11 cellular contexts compared by ENCODE assay signal in genomic region chr19:7415163-7415856, GRCh38.
DNase-seq lines count a peak whose midpoint lies in the region; ATAC-seq and TF ChIP-seq lines count a peak whose summit lies in the region.
"Had no signal": no experiment of that assay in that cellular context is flagged by ENCODE, and none has a peak within 500 bp of the region (broad histone marks: within the 10 kb centered on the region; RNA-seq: fewer than 3 reads in every experiment).

No MANE protein-coding gene starts in this region.

- H3K36me3 ChIP-seq in thyroid gland = no peaks in the 10 kb centered on the region

- peaks cover 9 to 15% of the 10 kb centered on the region in 2 donors for H3K4me1 ChIP-seq in thyroid gland

- POLR2A ChIA-PET in activated CD8-positive, alpha-beta T cell treated with anti-CD3 and anti-CD28 coated beads for 36 hours (lab: Charles Lee) = no interaction called here
- POLR2A ChIA-PET in activated CD8-positive, alpha-beta T cell treated with anti-CD3 and anti-CD28 coated beads, Interleukin-2, amount 10 ng/mL, durations not matched to agents 7 days and 5 days (lab: Charles Lee) = no interaction called here

- H3K27me3 ChIP-seq in thyroid gland = no peaks in the 10 kb centered on the region
- H3K27me3 ChIP-seq: dorsolateral prefrontal cortex had no signal

- no peak for DNase-seq in activated CD8-positive, alpha-beta T cell treated with anti-CD3 and anti-CD28 coated beads for 36 hours
- no peak for DNase-seq in activated CD8-positive, alpha-beta T cell treated with anti-CD3 and anti-CD28 coated beads, Interleukin-2, amount 10 ng/mL, durations not matched to agents 7 days and 5 days
- DNase-seq in astrocyte of the hippocampus (ENCODE audit: low read depth, low spot score) (peak; percentile 92), left lobe of liver (ENCODE audit: low spot score) (no peak), thyroid gland (peak; percentile 64 to 71), RPMI8226 (no peak), medulla oblongata (ENCODE audit: extremely low spot score) (no peak)
- DNase-seq: activated CD4-positive, alpha-beta T cell treated with anti-CD3 and anti-CD28 coated beads for 4 hours had no signal

- H3K27ac Mint-ChIP-seq in activated CD8-positive, alpha-beta T cell treated with anti-CD3 and anti-CD28 coated beads for 36 hours = peak overlapping the region; percentile 52
- H3K27ac Mint-ChIP-seq in activated CD8-positive, alpha-beta T cell treated with anti-CD3 and anti-CD28 coated beads, Interleukin-2, amount 10 ng/mL, durations not matched to agents 7 days and 5 days = no peak overlapping the region
- no peak overlapping the region for H3K27ac Mint-ChIP-seq in stimulated activated memory B cell treated with anti-CD40 and anti-IgM and Interleukin-4, amounts not matched to agents 10 μg/mL and 1 μg/mL and 100 μg/mL, for 72 hours

- H3K9me3 ChIP-seq in thyroid gland = no peaks in the 10 kb centered on the region

- TF ChIP-seq POLR2A in thyroid gland (IDR thresholded peaks at IDR 0.05) = no peak

- no peak overlapping the region for H3K4me3 Mint-ChIP-seq in activated CD8-positive, alpha-beta T cell treated with anti-CD3 and anti-CD28 coated beads for 36 hours
- H3K4me3 Mint-ChIP-seq in activated CD8-positive, alpha-beta T cell treated with anti-CD3 and anti-CD28 coated beads, Interleukin-2, amount 10 ng/mL, durations not matched to agents 7 days and 5 days = no peak overlapping the region
- no peak overlapping the region for H3K4me3 Mint-ChIP-seq in stimulated activated memory B cell treated with anti-CD40 and anti-IgM and Interleukin-4, amounts not matched to agents 10 μg/mL and 1 μg/mL and 100 μg/mL, for 72 hours
- H3K4me3 Mint-ChIP-seq: B cell had no signal

- peaks cover 18% of the 10 kb centered on the region for H3K36me3 Mint-ChIP-seq in activated CD8-positive, alpha-beta T cell treated with anti-CD3 and anti-CD28 coated beads for 36 hours (ENCODE audit: low read depth)
- peaks cover 14% of the 10 kb centered on the region for H3K36me3 Mint-ChIP-seq in activated CD8-positive, alpha-beta T cell treated with anti-CD3 and anti-CD28 coated beads, Interleukin-2, amount 10 ng/mL, durations not matched to agents 7 days and 5 days (ENCODE audit: low read depth)
- H3K36me3 Mint-ChIP-seq in stimulated activated memory B cell treated with anti-CD40 and anti-IgM and Interleukin-4, amounts not matched to agents 10 μg/mL and 1 μg/mL and 100 μg/mL, for 72 hours = peaks cover 43% of the 10 kb centered on the region

- 58% methylated on average over 21 to 22 of the region's 22 CpGs for WGBS in thyroid gland, 2 donors

- no peaks in the 10 kb centered on the region for H3K9me3 Mint-ChIP-seq in activated CD8-positive, alpha-beta T cell treated with anti-CD3 and anti-CD28 coated beads for 36 hours
- H3K9me3 Mint-ChIP-seq in activated CD8-positive, alpha-beta T cell treated with anti-CD3 and anti-CD28 coated beads, Interleukin-2, amount 10 ng/mL, durations not matched to agents 7 days and 5 days (ENCODE audit: insufficient read depth) = no peaks in the 10 kb centered on the region
- H3K9me3 Mint-ChIP-seq in stimulated activated memory B cell treated with anti-CD40 and anti-IgM and Interleukin-4, amounts not matched to agents 10 μg/mL and 1 μg/mL and 100 μg/mL, for 72 hours = no peaks in the 10 kb centered on the region

- intact Hi-C loops in activated CD8-positive, alpha-beta T cell treated with anti-CD3 and anti-CD28 coated beads for 36 hours (cut with micrococcal nuclease) = no loop called here
- intact Hi-C loops in thyroid gland (cut with DNase I) = no loop called here

- no peak for TF ChIP-seq CTCF in activated CD8-positive, alpha-beta T cell treated with anti-CD3 and anti-CD28 coated beads for 36 hours (IDR thresholded peaks at IDR 0.05)
- TF ChIP-seq CTCF in thyroid gland (IDR thresholded peaks at IDR 0.05) = no peak

- ATAC-seq in activated CD8-positive, alpha-beta T cell treated with anti-CD3 and anti-CD28 coated beads for 36 hours = no peak
- ATAC-seq in activated CD8-positive, alpha-beta T cell treated with anti-CD3 and anti-CD28 coated beads, Interleukin-2, amount 10 ng/mL, durations not matched to agents 7 days and 5 days = no peak
- ATAC-seq in left lobe of liver = peak; percentile 61
- no peak for ATAC-seq in stimulated activated memory B cell treated with anti-CD40 and anti-IgM and Interleukin-4, amounts not matched to agents 10 μg/mL and 1 μg/mL and 100 μg/mL, for 72 hours

- peak overlapping the region in 2 of 3 donors; percentile 10 to 23 for H3K27ac ChIP-seq in thyroid gland

- CTCF ChIA-PET in activated CD8-positive, alpha-beta T cell treated with anti-CD3 and anti-CD28 coated beads for 36 hours (lab: Charles Lee) = no interaction called here
- CTCF ChIA-PET in activated CD8-positive, alpha-beta T cell treated with anti-CD3 and anti-CD28 coated beads, Interleukin-2, amount 10 ng/mL, durations not matched to agents 7 days and 5 days (lab: Charles Lee) = interaction anchor here (1.0 to 1.5 kb wide), 2 partner anchors 12 to 66 kb away, joined by 3 read pairs; partner anchors contain the start of gene ARHGEF18

- peaks cover 23% of the 10 kb centered on the region for H3K4me1 Mint-ChIP-seq in activated CD8-positive, alpha-beta T cell treated with anti-CD3 and anti-CD28 coated beads for 36 hours (ENCODE audit: low read depth)
- H3K4me1 Mint-ChIP-seq in activated CD8-positive, alpha-beta T cell treated with anti-CD3 and anti-CD28 coated beads, Interleukin-2, amount 10 ng/mL, durations not matched to agents 7 days and 5 days (ENCODE audit: low read depth) = peaks cover 10% of the 10 kb centered on the region
- H3K4me1 Mint-ChIP-seq in stimulated activated memory B cell treated with anti-CD40 and anti-IgM and Interleukin-4, amounts not matched to agents 10 μg/mL and 1 μg/mL and 100 μg/mL, for 72 hours = peaks cover 43% of the 10 kb centered on the region

- no peaks in the 10 kb centered on the region for H3K27me3 Mint-ChIP-seq in activated CD8-positive, alpha-beta T cell treated with anti-CD3 and anti-CD28 coated beads for 36 hours
- no peaks in the 10 kb centered on the region for H3K27me3 Mint-ChIP-seq in activated CD8-positive, alpha-beta T cell treated with anti-CD3 and anti-CD28 coated beads, Interleukin-2, amount 10 ng/mL, durations not matched to agents 7 days and 5 days (ENCODE audit: low read depth)
- no peaks in the 10 kb centered on the region for H3K27me3 Mint-ChIP-seq in stimulated activated memory B cell treated with anti-CD40 and anti-IgM and Interleukin-4, amounts not matched to agents 10 μg/mL and 1 μg/mL and 100 μg/mL, for 72 hours
- H3K27me3 Mint-ChIP-seq: B cell had no signal

- no peak overlapping the region for H3K4me3 ChIP-seq in thyroid gland (replicated peaks in 1 of 3)
- H3K4me3 ChIP-seq: dorsolateral prefrontal cortex had no signal

Comparison
In these comparisons a context has a peak if more than half of its experiments do, and no peak if none do; other contexts are left out.
1. DNase-seq: peak in astrocyte of the hippocampus (single experiment) and thyroid gland (2 of 2); none in activated CD8-positive, alpha-beta T cell treated with anti-CD3 and anti-CD28 coated beads for 36 hours (single experiment), activated CD8-positive, alpha-beta T cell treated with anti-CD3 and anti-CD28 coated beads, Interleukin-2, amount 10 ng/mL, durations not matched to agents 7 days and 5 days (single experiment), left lobe of liver (single experiment), RPMI8226 (single experiment) and medulla oblongata (single experiment).